11 cellular contexts compared by ENCODE assay signal in the genomic region with DNA sequence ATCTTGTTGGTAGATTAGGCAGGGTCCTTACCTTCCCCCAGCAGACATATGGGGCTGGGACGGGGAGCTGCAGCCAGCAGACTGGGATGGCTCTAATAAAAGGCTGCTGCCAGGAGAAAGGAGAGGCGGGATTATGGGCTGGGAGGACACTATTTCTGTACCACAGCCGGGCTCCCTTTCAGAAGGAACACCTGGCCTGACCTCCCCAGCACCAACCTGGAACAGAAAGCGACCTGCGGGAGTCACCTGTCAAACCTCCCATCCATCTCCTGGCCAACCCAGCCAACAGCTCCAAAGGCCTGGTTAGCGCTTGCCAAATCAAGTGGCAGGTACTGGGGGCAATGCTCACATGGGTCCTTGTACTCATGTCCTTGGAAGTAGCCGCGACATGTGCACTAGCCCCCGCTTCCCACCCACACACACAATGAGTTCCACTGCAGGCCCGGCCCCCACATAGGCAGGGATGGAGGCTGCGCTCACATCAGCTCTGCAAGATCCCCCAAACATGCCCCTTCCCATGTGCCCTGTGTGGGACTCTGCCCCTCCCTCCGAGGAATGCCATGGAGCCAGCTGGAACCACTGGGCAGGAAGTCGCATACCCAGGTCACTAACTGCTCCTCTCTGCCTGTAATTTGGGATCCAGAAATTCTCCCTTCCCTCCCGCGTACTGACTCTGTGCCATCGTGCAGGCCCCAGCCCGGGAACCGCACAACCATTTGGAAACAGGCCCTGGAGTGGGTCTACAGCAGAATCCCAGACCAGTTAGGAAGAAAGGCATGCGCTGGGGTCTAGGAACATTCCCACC.
DNase-seq lines count a peak whose midpoint lies in the region; ATAC-seq and TF ChIP-seq lines count a peak whose summit lies in the region.
"Had no signal": no experiment of that assay in that cellular context is flagged by ENCODE, and none has a peak within 500 bp of the region (broad histone marks: within the 10 kb centered on the region; RNA-seq: fewer than 3 reads in every experiment).

No MANE protein-coding gene starts in this region.

- peak overlapping the region; percentile 35 for H3K27ac Mint-ChIP-seq in activated T-cell treated with anti-CD3 and anti-CD28 coated beads, Interleukin-2, amount 50 U/mL, for 24 hours
- peak overlapping the region; percentile 60 for H3K27ac Mint-ChIP-seq in neural crest cell (ENCODE audit: unreplicated experiment)
- H3K27ac Mint-ChIP-seq in activated naive CD8-positive, alpha-beta T cell treated with anti-CD3 and anti-CD28 coated beads, Interleukin-2, amount 50 U/mL, for 24 hours: no peak overlapping the region
- H3K27ac Mint-ChIP-seq in activated CD4-positive, alpha-beta T cell treated with anti-CD3 and anti-CD28 coated beads for 36 hours: no peak overlapping the region
- H3K27ac Mint-ChIP-seq: CD8-positive, alpha-beta T cell had no signal

- no peak for ATAC-seq in activated T-cell treated with anti-CD3 and anti-CD28 coated beads, Interleukin-2, amount 50 U/mL, for 4 hours
- ATAC-seq in thoracic aorta (ENCODE audit: insufficient number of reproducible peaks, low FRiP score, low read depth): no peak
- no peak for ATAC-seq in activated naive CD8-positive, alpha-beta T cell treated with anti-CD3 and anti-CD28 coated beads, Interleukin-2, amount 50 U/mL, for 24 hours
- ATAC-seq in GM18868 (IDR thresholded peaks at IDR 0.05; ENCODE audit: unreplicated experiment): no peak
- ATAC-seq in activated CD4-positive, alpha-beta T cell treated with anti-CD3 and anti-CD28 coated beads for 36 hours: no peak
- ATAC-seq: CD8-positive, alpha-beta T cell had no signal

- no peak overlapping the region for H3K4me3 ChIP-seq in thoracic aorta
- H3K4me3 ChIP-seq: SJSA1 had no signal

- H3K36me3 ChIP-seq in thoracic aorta: peaks cover 3% of the 10 kb centered on the region

- no peaks in the 10 kb centered on the region for H3K27me3 Mint-ChIP-seq in activated T-cell treated with anti-CD3 and anti-CD28 coated beads, Interleukin-2, amount 50 U/mL, for 24 hours
- H3K27me3 Mint-ChIP-seq in activated T-cell treated with anti-CD3 and anti-CD28 coated beads, Interleukin-2, amount 50 U/mL, for 4 hours (ENCODE audit: low read depth): no peaks in the 10 kb centered on the region
- peaks cover 5% of the 10 kb centered on the region for H3K27me3 Mint-ChIP-seq in neural crest cell (ENCODE audit: low read depth)
- H3K27me3 Mint-ChIP-seq in activated naive CD8-positive, alpha-beta T cell treated with anti-CD3 and anti-CD28 coated beads, Interleukin-2, amount 50 U/mL, for 24 hours: no peaks in the 10 kb centered on the region
- H3K27me3 Mint-ChIP-seq in activated CD4-positive, alpha-beta T cell treated with anti-CD3 and anti-CD28 coated beads for 36 hours: no peaks in the 10 kb centered on the region

- intact Hi-C loops in activated CD4-positive, alpha-beta T cell treated with anti-CD3 and anti-CD28 coated beads for 36 hours (cut with DNase I, micrococcal nuclease): loop anchor here in 1 of 2 experiments (10.0 kb wide), 1 partner anchor 127 kb away; no protein-coding TSS in a partner anchor

- DNase-seq in activated T-cell treated with anti-CD3 and anti-CD28 coated beads, Interleukin-2, amount 50 U/mL, for 24 hours: no peak
- no peak for DNase-seq in activated T-cell treated with anti-CD3 and anti-CD28 coated beads, Interleukin-2, amount 50 U/mL, for 4 hours
- DNase-seq in neural crest cell (ENCODE audit: low read depth, low spot score) (no peak), thoracic aorta (ENCODE audit: low spot score) (no peak)
- no peak for DNase-seq in activated naive CD8-positive, alpha-beta T cell treated with anti-CD3 and anti-CD28 coated beads, Interleukin-2, amount 50 U/mL, for 24 hours
- DNase-seq in activated CD4-positive, alpha-beta T cell treated with anti-CD3 and anti-CD28 coated beads for 36 hours: no peak
- DNase-seq: CD8-positive, alpha-beta T cell; GOT3 had no signal

- no peak overlapping the region for H3K4me3 Mint-ChIP-seq in activated T-cell treated with anti-CD3 and anti-CD28 coated beads, Interleukin-2, amount 50 U/mL, for 24 hours
- no peak overlapping the region for H3K4me3 Mint-ChIP-seq in activated T-cell treated with anti-CD3 and anti-CD28 coated beads, Interleukin-2, amount 50 U/mL, for 4 hours
- peak overlapping the region; percentile 66 for H3K4me3 Mint-ChIP-seq in neural crest cell
- no peak overlapping the region for H3K4me3 Mint-ChIP-seq in activated naive CD8-positive, alpha-beta T cell treated with anti-CD3 and anti-CD28 coated beads, Interleukin-2, amount 50 U/mL, for 24 hours
- no peak overlapping the region for H3K4me3 Mint-ChIP-seq in activated CD4-positive, alpha-beta T cell treated with anti-CD3 and anti-CD28 coated beads for 36 hours
- H3K4me3 Mint-ChIP-seq: CD8-positive, alpha-beta T cell had no signal

- H3K36me3 Mint-ChIP-seq in activated T-cell treated with anti-CD3 and anti-CD28 coated beads, Interleukin-2, amount 50 U/mL, for 24 hours (ENCODE audit: low read depth): peaks cover 88% of the 10 kb centered on the region
- H3K36me3 Mint-ChIP-seq in activated T-cell treated with anti-CD3 and anti-CD28 coated beads, Interleukin-2, amount 50 U/mL, for 4 hours (ENCODE audit: insufficient read depth): peaks cover 29% of the 10 kb centered on the region
- peaks cover 35% of the 10 kb centered on the region for H3K36me3 Mint-ChIP-seq in neural crest cell (ENCODE audit: low read depth)
- H3K36me3 Mint-ChIP-seq in activated naive CD8-positive, alpha-beta T cell treated with anti-CD3 and anti-CD28 coated beads, Interleukin-2, amount 50 U/mL, for 24 hours (ENCODE audit: low read depth): peaks cover 6% of the 10 kb centered on the region
- peaks cover 14% of the 10 kb centered on the region for H3K36me3 Mint-ChIP-seq in activated CD4-positive, alpha-beta T cell treated with anti-CD3 and anti-CD28 coated beads for 36 hours (ENCODE audit: low read depth)

- H3K4me1 ChIP-seq in thoracic aorta (ENCODE audit: control insufficient read depth in 1 of 2, low read depth in 2 of 2): peaks cover 56 to 98% of the 10 kb centered on the region in 2 donors

- H3K9me3 Mint-ChIP-seq in activated T-cell treated with anti-CD3 and anti-CD28 coated beads, Interleukin-2, amount 50 U/mL, for 24 hours: no peaks in the 10 kb centered on the region
- H3K9me3 Mint-ChIP-seq in activated T-cell treated with anti-CD3 and anti-CD28 coated beads, Interleukin-2, amount 50 U/mL, for 4 hours: no peaks in the 10 kb centered on the region
- H3K9me3 Mint-ChIP-seq in neural crest cell: no peaks in the 10 kb centered on the region
- H3K9me3 Mint-ChIP-seq in activated naive CD8-positive, alpha-beta T cell treated with anti-CD3 and anti-CD28 coated beads, Interleukin-2, amount 50 U/mL, for 24 hours: no peaks in the 10 kb centered on the region
- no peaks in the 10 kb centered on the region for H3K9me3 Mint-ChIP-seq in activated CD4-positive, alpha-beta T cell treated with anti-CD3 and anti-CD28 coated beads for 36 hours (ENCODE audit: low read depth)
- H3K9me3 Mint-ChIP-seq: CD8-positive, alpha-beta T cell had no signal

- peaks cover 1% of the 10 kb centered on the region for H3K4me1 Mint-ChIP-seq in activated T-cell treated with anti-CD3 and anti-CD28 coated beads, Interleukin-2, amount 50 U/mL, for 24 hours (ENCODE audit: low read depth)
- H3K4me1 Mint-ChIP-seq in activated T-cell treated with anti-CD3 and anti-CD28 coated beads, Interleukin-2, amount 50 U/mL, for 4 hours (ENCODE audit: low read depth): peaks cover 1% of the 10 kb centered on the region
- H3K4me1 Mint-ChIP-seq in neural crest cell: peaks cover 89% of the 10 kb centered on the region
- no peaks in the 10 kb centered on the region for H3K4me1 Mint-ChIP-seq in activated naive CD8-positive, alpha-beta T cell treated with anti-CD3 and anti-CD28 coated beads, Interleukin-2, amount 50 U/mL, for 24 hours
- H3K4me1 Mint-ChIP-seq in activated CD4-positive, alpha-beta T cell treated with anti-CD3 and anti-CD28 coated beads for 36 hours: no peaks in the 10 kb centered on the region

- CTCF ChIA-PET in activated CD4-positive, alpha-beta T cell treated with anti-CD3 and anti-CD28 coated beads for 36 hours (lab: Charles Lee): no interaction called here

- no peaks in the 10 kb centered on the region for H3K27me3 ChIP-seq in thoracic aorta (replicated peaks; ENCODE audit: insufficient read depth)
- H3K27me3 ChIP-seq: SJSA1 had no signal

- H3K27ac ChIP-seq in cingulate gyrus (ENCODE audit: low read depth, low read length) (peak overlapping the region; percentile 60), thoracic aorta (peak overlapping the region; percentile 92 to 94)
- H3K27ac ChIP-seq: SJSA1 had no signal

- no peaks in the 10 kb centered on the region for H3K9me3 ChIP-seq in thoracic aorta
- H3K9me3 ChIP-seq: SJSA1 had no signal

- TF ChIP-seq CTCF in neural crest cell (conservative IDR thresholded peaks at IDR 0.05): no peak
- TF ChIP-seq CTCF in thoracic aorta (IDR thresholded peaks at IDR 0.05): no peak

- POLR2A ChIA-PET in activated CD4-positive, alpha-beta T cell treated with anti-CD3 and anti-CD28 coated beads for 36 hours (lab: Charles Lee): interaction anchor here (0.6 kb wide), 1 partner anchor 643 kb away, joined by 3 read pairs; no protein-coding TSS in a partner anchor

Comparison
In these comparisons a context has a peak if more than half of its experiments do, and no peak if none do; other contexts are left out.
1. H3K27ac Mint-ChIP-seq: peak in activated T-cell treated with anti-CD3 and anti-CD28 coated beads, Interleukin-2, amount 50 U/mL, for 24 hours (single experiment) and neural crest cell (single experiment); none in activated naive CD8-positive, alpha-beta T cell treated with anti-CD3 and anti-CD28 coated beads, Interleukin-2, amount 50 U/mL, for 24 hours (single experiment) and activated CD4-positive, alpha-beta T cell treated with anti-CD3 and anti-CD28 coated beads for 36 hours (single experiment).